ENCODE assay signal across 16 cellular contexts in genomic region chr1:3816331-3817137, GRCh38. TPM values are rescaled to one million over a fixed set of nuclear protein-coding genes. Genes with fewer than 3 reads are reported as not detected.
DNase-seq lines count a peak whose midpoint lies in the region; ATAC-seq, FAIRE-seq and TF ChIP-seq lines count a peak whose summit lies in the region.
"Had no signal": no experiment of that assay in that cellular context is flagged by ENCODE, and none has a peak within 500 bp of the region (broad histone marks: within the 10 kb centered on the region; RNA-seq: fewer than 3 reads in every experiment).

No MANE protein-coding gene starts in this region.

- peak; percentile 69 for DNase-seq in DMS79 (lab: John Stamatoyannopoulos, UW)
- no peak for DNase-seq in WERI-Rb-1
- DNase-seq in kidney, result peak; percentile 38
- DNase-seq in sigmoid colon, result peak; percentile 53
- no peak for DNase-seq in ACHN
- DNase-seq in SW 1271 (lab: John Stamatoyannopoulos, UW), result no peak
- no peak for DNase-seq in tibial nerve (ENCODE audit: low spot score in 2 of 2)
- DNase-seq: CD4-positive, alpha-beta T cell; DMS153 had no signal

- no peak for TF ChIP-seq POLR2A in sigmoid colon (IDR thresholded peaks at IDR 0.05)
- TF ChIP-seq POLR2A in gastroesophageal sphincter (IDR thresholded peaks at IDR 0.05), result no peak
- no peak for TF ChIP-seq POLR2A in tibial nerve (IDR thresholded peaks at IDR 0.05)

- H3K27ac ChIP-seq in WERI-Rb-1, result peak overlapping the region; percentile 90; the same call in 1 of the 2 replicates
- no peak overlapping the region for H3K27ac ChIP-seq in kidney (ENCODE audit: low read depth in 2 of 2, low read length in 2 of 2)
- no peak overlapping the region for H3K27ac ChIP-seq in sigmoid colon
- H3K27ac ChIP-seq in gastroesophageal sphincter, result no peak overlapping the region
- H3K27ac ChIP-seq in tibial nerve, result no peak overlapping the region
- H3K27ac ChIP-seq: 22Rv1, HL-60 had no signal

- H3K9ac ChIP-seq in kidney (ENCODE audit: low read length in 2 of 2), result no peak overlapping the region

- 86 to 92% methylated on average over 38 of the region's 38 CpGs for WGBS in sigmoid colon, 2 donors
- WGBS in gastroesophageal sphincter (ENCODE audit: low coverage in 1 of 2), 2 donors, result 80 to 81% methylated on average over 1 to 13 of the region's 38 CpGs
- 88 to 90% methylated on average over 38 of the region's 38 CpGs for WGBS in tibial nerve, 2 donors

- H3K9me3 ChIP-seq in WERI-Rb-1 (ENCODE audit: severe bottlenecking) (no peaks in the 10 kb centered on the region), kidney (ENCODE audit: control insufficient read depth in 1 of 2, low read length in 2 of 2) (no peaks in the 10 kb centered on the region), sigmoid colon (no peaks in the 10 kb centered on the region), gastroesophageal sphincter (no peaks in the 10 kb centered on the region), tibial nerve (no peaks in the 10 kb centered on the region)

- FAIRE-seq in kidney (lab: Jason Lieb, UNC), result no peak
- FAIRE-seq: D721Med, GM12878, GM18507, H54 had no signal

- H3K36me3 ChIP-seq in WERI-Rb-1 (peaks cover 32% of the 10 kb centered on the region), kidney (ENCODE audit: control insufficient read depth in 1 of 2, insufficient read depth in 2 of 2, low read length in 2 of 2) (peaks cover 10 to 16% of the 10 kb centered on the region in 2 donors), sigmoid colon (peaks cover 0 to 74% (median 34%) of the 10 kb centered on the region in 4 donors), gastroesophageal sphincter (peaks cover 0 to 80% of the 10 kb centered on the region in 2 donors), tibial nerve (peaks cover 0 to 80% (median 9%) of the 10 kb centered on the region in 3 donors)

- H3K27me3 ChIP-seq in WERI-Rb-1 (ENCODE audit: insufficient read depth, low read depth, severe bottlenecking), result no peaks in the 10 kb centered on the region
- H3K27me3 ChIP-seq in sigmoid colon, result no peaks in the 10 kb centered on the region
- H3K27me3 ChIP-seq in gastroesophageal sphincter, result no peaks in the 10 kb centered on the region
- H3K27me3 ChIP-seq in tibial nerve, result no peaks in the 10 kb centered on the region

- in situ Hi-C loops in ACHN (cut with HindIII; ENCODE audit: low pct_ligation_motif_present, low pct_unique_long_range_greater_than_20kb, low sequenced_read_pairs), result no loop called here

- ATAC-seq in gastroesophageal sphincter, result no peak
- ATAC-seq: GM12878 had no signal

- H3K4me3 ChIP-seq in WERI-Rb-1 (ENCODE audit: low read depth, low read length), result no peak overlapping the region
- H3K4me3 ChIP-seq in kidney (ENCODE audit: low read length in 2 of 2), result no peak overlapping the region
- no peak overlapping the region for H3K4me3 ChIP-seq in sigmoid colon
- H3K4me3 ChIP-seq in gastroesophageal sphincter, result no peak overlapping the region
- no peak overlapping the region for H3K4me3 ChIP-seq in tibial nerve
- H3K4me3 ChIP-seq: GM12878 had no signal

- TF ChIP-seq CTCF in WERI-Rb-1 (IDR thresholded peaks at IDR 0.05; ENCODE audit: low read depth, low read length), result no peak
- no peak for TF ChIP-seq CTCF in kidney (IDR thresholded peaks at IDR 0.05; ENCODE audit: borderline replicate concordance, extremely low read depth, insufficient read depth)
- TF ChIP-seq CTCF in sigmoid colon (IDR thresholded peaks at IDR 0.05), result no peak
- no peak for TF ChIP-seq CTCF in gastroesophageal sphincter (IDR thresholded peaks at IDR 0.05)
- TF ChIP-seq CTCF in tibial nerve (IDR thresholded peaks at IDR 0.05), result no peak

- intact Hi-C loops in kidney (cut with DNase I), result no loop called here
- intact Hi-C loops in sigmoid colon (cut with DNase I), result no loop called here

- H3K4me1 ChIP-seq in kidney (ENCODE audit: control insufficient read depth in 1 of 2, insufficient read depth in 1 of 2, low read depth in 1 of 2, low read length in 2 of 2) (peaks cover 4 to 8% of the 10 kb centered on the region in 2 donors), sigmoid colon (no peaks in the 10 kb centered on the region), gastroesophageal sphincter (no peaks in the 10 kb centered on the region), tibial nerve (no peaks in the 10 kb centered on the region)

- no peak for TF ChIP-seq EP300 in sigmoid colon (IDR thresholded peaks at IDR 0.05)
- no peak for TF ChIP-seq EP300 in gastroesophageal sphincter (IDR thresholded peaks at IDR 0.05)
- no peak for TF ChIP-seq EP300 in tibial nerve (IDR thresholded peaks at IDR 0.05)

RNA-seq across cellular contexts. Expression of gene LRRC47, which starts 20.2 kb away (rescaled TPM):
- 42.4 TPM for total RNA-seq in kidney
- polyA plus RNA-seq in kidney (ENCODE audit: insufficient read depth, low read depth, low replicate concordance), result 28.8 TPM
- 10 to 100 TPM; 26.7 to 36.4 (median 31.2) TPM for total RNA-seq in sigmoid colon
- 10 to 100 TPM; 11.4 to 25.9 (median 13.2) TPM for polyA plus RNA-seq in sigmoid colon
- 10 to 100 TPM; 36.5 to 47.9 (median 46.5) TPM for total RNA-seq in gastroesophageal sphincter
- total RNA-seq in tibial nerve, result 10 to 100 TPM; 40.8 to 46.3 (median 42.6) TPM

RNA-seq across cellular contexts. Expression of gene CEP104, which starts 40.5 kb away (rescaled TPM):
- 51.2 TPM for total RNA-seq in kidney
- polyA plus RNA-seq in kidney (ENCODE audit: insufficient read depth, low read depth, low replicate concordance), result 11.1 TPM
- total RNA-seq in sigmoid colon, result 10 to 100 TPM; 21.6 to 32.5 (median 25.3) TPM
- polyA plus RNA-seq in sigmoid colon, result 10 to 100 TPM; 12.0 to 16.0 (median 12.9) TPM
- total RNA-seq in gastroesophageal sphincter, result 10 to 100 TPM; 29.3 to 78.2 (median 41.8) TPM
- 10 to 100 TPM; 41.5 to 68.6 (median 48.0) TPM for total RNA-seq in tibial nerve

RNA-seq across cellular contexts. Expression of gene DFFB, which starts 40.7 kb away (rescaled TPM):
- 8.2 TPM for total RNA-seq in kidney
- 5.6 TPM for polyA plus RNA-seq in kidney (ENCODE audit: insufficient read depth, low read depth, low replicate concordance)
- total RNA-seq in sigmoid colon, result 1 to 10 TPM; 2.9 to 7.4 (median 6.6) TPM
- 1 to 10 TPM; 1.8 to 9.0 (median 3.2) TPM for polyA plus RNA-seq in sigmoid colon
- total RNA-seq in gastroesophageal sphincter, result 10 to 100 TPM in 1 of 4 donors, 1 to 10 TPM in 3; 1.9 to 14.6 (median 7.7) TPM
- total RNA-seq in tibial nerve, result 10 to 100 TPM in 3 of 4 donors, 1 to 10 TPM in 1; 7.0 to 17.7 (median 15.2) TPM

RNA-seq across cellular contexts. Expression of gene SMIM1, which starts 44.0 kb away (rescaled TPM):
- total RNA-seq in kidney, result 7.0 TPM
- 49.5 TPM for polyA plus RNA-seq in kidney (ENCODE audit: insufficient read depth, low read depth, low replicate concordance)
- total RNA-seq in sigmoid colon, result 1 to 10 TPM in 3 of 4 donors, not detected in 1; 6.1 to 8.6 (median 7.5) TPM
- polyA plus RNA-seq in sigmoid colon, result 10 to 100 TPM in 1 of 3 donors, 1 to 10 TPM in 2; 2.7 to 10.8 (median 3.7) TPM
- total RNA-seq in gastroesophageal sphincter, result 1 to 10 TPM in 3 of 4 donors, not detected in 1; 2.6 to 8.4 (median 4.7) TPM
- total RNA-seq in tibial nerve, result 10 to 100 TPM in 1 of 4 donors, not detected in 3; 23.1 TPM
- total RNA-seq: GM12878 had no signal

Comparison
In these comparisons a context has a peak if more than half of its experiments do, and no peak if none do; other contexts are left out.
1. DNase-seq: peak in DMS79 (single experiment), kidney (single experiment) and sigmoid colon (single experiment); none in WERI-Rb-1 (single experiment), ACHN (single experiment), SW 1271 (0 of 2) and tibial nerve (0 of 2).